ENCODE assay signal across 24 cellular contexts in the genomic region with DNA sequence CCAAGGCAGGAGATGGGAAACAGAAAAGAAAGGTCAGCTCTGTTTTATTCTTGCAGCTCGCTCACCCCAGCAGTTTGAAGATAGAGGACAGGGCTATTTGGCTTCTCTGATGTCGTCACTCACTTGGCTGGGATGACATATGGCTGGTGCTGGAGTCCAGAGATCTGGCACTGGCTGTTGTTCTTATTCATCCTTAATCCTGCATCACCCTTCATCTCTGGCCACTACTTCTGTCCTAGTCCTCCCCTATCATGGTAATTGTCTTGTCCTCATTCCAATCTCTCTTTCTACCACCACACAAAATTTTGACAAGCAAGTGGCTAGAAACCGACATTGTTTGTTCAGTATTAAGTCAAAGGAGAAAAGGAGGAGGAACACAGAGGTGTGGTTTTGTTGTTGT.
"Had no signal": no experiment of that assay in that cellular context is flagged by ENCODE, and none has a peak within 500 bp of the region (broad histone marks: within the 10 kb centered on the region; RNA-seq: fewer than 3 reads in every experiment).

No MANE protein-coding gene starts in this region.

- DNase-seq: activated CD4-positive, alpha-beta T cell treated with anti-CD3 and anti-CD28 coated beads, Interleukin-2, amount 10 ng/mL, durations not matched to agents 7 days and 5 days; activated CD8-positive, alpha-beta memory T cell treated with anti-CD3 and anti-CD28 coated beads, Interleukin-2, amount 50 U/mL, for 4 hours; activated naive CD4-positive, alpha-beta T cell treated with anti-CD3 and anti-CD28 coated beads for 36 hours; activated T-cell treated with anti-CD3 and anti-CD28 coated beads, Interleukin-2, amount 50 U/mL, for 4 hours; aorta; brain microvascular endothelial cell; cortex of kidney; erythroblast; heart right ventricle; immature natural killer cell; left ventricle myocardium superior; mucosa of descending colon; naive thymus-derived CD4-positive, alpha-beta T cell; stimulated activated CD4-positive, alpha-beta T cell treated with anti-CD3 and anti-CD28 coated beads, Interleukin-4, amount 100 ng/mL, for 24 hours; stomach; testis had no signal

- H3K4me3 Mint-ChIP-seq: activated CD4-positive, alpha-beta T cell treated with anti-CD3 and anti-CD28 coated beads, Interleukin-2, amount 10 ng/mL, durations not matched to agents 7 days and 5 days; activated naive CD4-positive, alpha-beta T cell treated with anti-CD3 and anti-CD28 coated beads for 36 hours; activated T-cell treated with anti-CD3 and anti-CD28 coated beads, Interleukin-2, amount 50 U/mL, for 4 hours; central memory CD8-positive, alpha-beta T cell; immature natural killer cell; memory B cell; naive thymus-derived CD4-positive, alpha-beta T cell; neural progenitor cell; stimulated activated effector memory CD8-positive, alpha-beta T cell treated with anti-CD3 and anti-CD28 coated beads, Interleukin-12 subunit alpha, Interleukin-12 subunit beta, amount 100 ng/mL, for 72 hours; T-helper 2 cell treated with Interferon-gamma antibody and Interleukin-4, amounts not matched to agents 5 μg/mL and 100 μg/mL, for 36 hours; type B pancreatic cell had no signal

- H3K4me3 ChIP-seq: gastroesophageal sphincter, heart right ventricle, mucosa of descending colon, neural progenitor cell, stomach, testis had no signal

- FAIRE-seq: endometrium had no signal

- H3K9me3 Mint-ChIP-seq: activated CD4-positive, alpha-beta T cell treated with anti-CD3 and anti-CD28 coated beads, Interleukin-2, amount 10 ng/mL, durations not matched to agents 7 days and 5 days; activated naive CD4-positive, alpha-beta T cell treated with anti-CD3 and anti-CD28 coated beads for 36 hours; activated T-cell treated with anti-CD3 and anti-CD28 coated beads, Interleukin-2, amount 50 U/mL, for 4 hours; central memory CD8-positive, alpha-beta T cell; immature natural killer cell; memory B cell; naive thymus-derived CD4-positive, alpha-beta T cell; stimulated activated effector memory CD8-positive, alpha-beta T cell treated with anti-CD3 and anti-CD28 coated beads, Interleukin-12 subunit alpha, Interleukin-12 subunit beta, amount 100 ng/mL, for 72 hours; T-helper 2 cell treated with Interferon-gamma antibody and Interleukin-4, amounts not matched to agents 5 μg/mL and 100 μg/mL, for 36 hours had no signal

- H3K36me3 Mint-ChIP-seq: immature natural killer cell; memory B cell; naive thymus-derived CD4-positive, alpha-beta T cell; stimulated activated effector memory CD8-positive, alpha-beta T cell treated with anti-CD3 and anti-CD28 coated beads, Interleukin-12 subunit alpha, Interleukin-12 subunit beta, amount 100 ng/mL, for 72 hours; type B pancreatic cell had no signal

- H3K36me3 ChIP-seq: brain microvascular endothelial cell, gastroesophageal sphincter, heart right ventricle, neural progenitor cell, stomach had no signal

- H3K4me1 Mint-ChIP-seq: central memory CD8-positive, alpha-beta T cell; immature natural killer cell; memory B cell; stimulated activated effector memory CD8-positive, alpha-beta T cell treated with anti-CD3 and anti-CD28 coated beads, Interleukin-12 subunit alpha, Interleukin-12 subunit beta, amount 100 ng/mL, for 72 hours had no signal

- H3K9me3 ChIP-seq: gastroesophageal sphincter, heart right ventricle, mucosa of descending colon, stomach, testis had no signal

- H3K27ac Mint-ChIP-seq: activated CD4-positive, alpha-beta T cell treated with anti-CD3 and anti-CD28 coated beads, Interleukin-2, amount 10 ng/mL, durations not matched to agents 7 days and 5 days; activated naive CD4-positive, alpha-beta T cell treated with anti-CD3 and anti-CD28 coated beads for 36 hours; immature natural killer cell; memory B cell; neural progenitor cell; stimulated activated effector memory CD8-positive, alpha-beta T cell treated with anti-CD3 and anti-CD28 coated beads, Interleukin-12 subunit alpha, Interleukin-12 subunit beta, amount 100 ng/mL, for 72 hours; T-helper 2 cell treated with Interferon-gamma antibody and Interleukin-4, amounts not matched to agents 5 μg/mL and 100 μg/mL, for 36 hours; type B pancreatic cell had no signal

- H3K4me1 ChIP-seq: neural progenitor cell had no signal

- H3K27ac ChIP-seq: brain microvascular endothelial cell, gastroesophageal sphincter, neural progenitor cell, stomach, testis had no signal

- H3K27me3 ChIP-seq: brain microvascular endothelial cell, neural progenitor cell, testis had no signal
